ENCODE assay signal across 9 cellular contexts in genomic region chr2:218368621-218369153, GRCh38. TPM values are rescaled to one million over a fixed set of nuclear protein-coding genes. Genes with fewer than 3 reads are reported as not detected.
DNase-seq lines count a peak whose midpoint lies in the region; ATAC-seq, FAIRE-seq and TF ChIP-seq lines count a peak whose summit lies in the region.
"Had no signal": no experiment of that assay in that cellular context is flagged by ENCODE, and none has a peak within 500 bp of the region (broad histone marks: within the 10 kb centered on the region; RNA-seq: fewer than 3 reads in every experiment).

No MANE protein-coding gene starts in this region.

- H3K27ac ChIP-seq in RWPE1 (peak overlapping the region; percentile 17; the same call in 1 of the 2 replicates), stomach (peak overlapping the region; percentile 85 to 98 (median 97))

- peaks cover 4% of the 10 kb centered on the region for H3K4me1 ChIP-seq in iPS-15b (ENCODE audit: control insufficient read depth, insufficient read depth, low read length)
- H3K4me1 ChIP-seq in stomach, result peaks cover 9 to 36% (median 29%) of the 10 kb centered on the region in 4 donors

- H3K36me3 ChIP-seq in iPS-15b (ENCODE audit: control insufficient read depth, insufficient read depth, low read length) (peaks cover 2% of the 10 kb centered on the region), stomach (no peaks in the 10 kb centered on the region)

- no peak for FAIRE-seq in GM19239 (lab: Jason Lieb, UNC)
- FAIRE-seq: D721Med had no signal

- TF ChIP-seq CTCF in RWPE1 (conservative IDR thresholded peaks at IDR 0.05; ENCODE audit: low read depth) (no peak), stomach (IDR thresholded peaks at IDR 0.05) (no peak)

- DNase-seq in SIG-M5 treated with dmso at 0.1 percent for 504 hours (lab: John Stamatoyannopoulos, UW; ENCODE audit: unreplicated experiment) (peak; percentile 65), SIG-M5 (lab: John Stamatoyannopoulos, UW) (no peak), RWPE1 (ENCODE audit: low spot score) (no peak), stomach (no peak), GM19239 (ENCODE audit: insufficient read length, low spot score) (no peak)

- intact Hi-C loops in stomach (cut with DNase I; ENCODE audit: low total_unique reads), result no loop called here

- WGBS in stomach, 5 donors, result 25 to 40% (median 27%) methylated on average over 27 of the region's 27 CpGs

- no peak for ATAC-seq in HG03378 (IDR thresholded peaks at IDR 0.05; ENCODE audit: unreplicated experiment)
- ATAC-seq in GM21723 (IDR thresholded peaks at IDR 0.05; ENCODE audit: unreplicated experiment), result no peak

- POLR2A ChIA-PET in RWPE1 (lab: Yijun Ruan, JAX; ENCODE audit: low non-redundant PET), result no interaction called here

- H3K9me3 ChIP-seq in iPS-15b (ENCODE audit: control insufficient read depth, insufficient read depth, low read length) (no peaks in the 10 kb centered on the region), stomach (peaks cover 0 to 6% (median 0%) of the 10 kb centered on the region in 4 donors)

- CTCF ChIA-PET in RWPE1 (lab: Yijun Ruan, JAX), result no interaction called here

- H3K4me3 ChIP-seq in iPS-15b (ENCODE audit: low read depth, low read length), result peak overlapping the region; percentile 30
- peak overlapping the region; percentile 41 to 64 (median 56) for H3K4me3 ChIP-seq in stomach

- TF ChIP-seq EP300 in stomach (IDR thresholded peaks at IDR 0.05), result no peak

- no peak overlapping the region for H3K9ac ChIP-seq in iPS-15b (ENCODE audit: low read depth, low read length)

- H3K27me3 ChIP-seq in iPS-15b (ENCODE audit: control insufficient read depth, insufficient read depth, low read length) (peaks cover 8% of the 10 kb centered on the region), stomach (no peaks in the 10 kb centered on the region)

- TF ChIP-seq POLR2A in stomach (IDR thresholded peaks at IDR 0.05), result no peak

RNA-seq across cellular contexts. Expression of gene CATIP, which starts 12.0 kb away (rescaled TPM):
- total RNA-seq in stomach, result not detected
- polyA plus RNA-seq in stomach, result under 1 TPM; 0.18 to 0.62 (median 0.31) TPM

RNA-seq across cellular contexts. Expression of gene SLC11A1, which starts 13.4 kb away (rescaled TPM):
- total RNA-seq in stomach, result 10 to 100 TPM in 3 of 5 donors, 1 to 10 TPM in 1, not detected in 1; 8.9 to 20.4 (median 16.9) TPM
- 1 to 10 TPM; 4.2 to 4.7 (median 4.5) TPM for polyA plus RNA-seq in stomach

RNA-seq across cellular contexts. Expression of gene CTDSP1, which starts 31.0 kb away (rescaled TPM):
- 100 to 1,000 TPM in 3 of 5 donors, 10 to 100 TPM in 2; 43.3 to 188 (median 128) TPM for total RNA-seq in stomach
- polyA plus RNA-seq in stomach, result 100 to 1,000 TPM in 2 of 3 donors, 10 to 100 TPM in 1; 99.8 to 117 (median 100) TPM

RNA-seq across cellular contexts. Expression of gene VIL1, which starts 50.2 kb away (rescaled TPM):
- 100 to 1,000 TPM in 1 of 5 donors, 10 to 100 TPM in 2, under 1 TPM in 1, not detected in 1; 0.43 to 120 (median 12.7) TPM for total RNA-seq in stomach
- polyA plus RNA-seq in stomach, result 1 to 10 TPM in 2 of 3 donors, under 1 TPM in 1; 0.38 to 1.8 (median 1.1) TPM
